In genomic region chr11:62705401-62705800, GRCh38 we compare ENCODE assay signal across 8 cellular contexts. TPM values are rescaled to one million over a fixed set of nuclear protein-coding genes. Genes with fewer than 3 reads are reported as not detected.
DNase-seq lines count a peak whose midpoint lies in the region; ATAC-seq and TF ChIP-seq lines count a peak whose summit lies in the region.

No MANE protein-coding gene starts in this region.

- no peak overlapping the region for H4K5ac ChIP-seq in IMR-90 (ENCODE audit: low read depth, low read length)

- H4K20me1 ChIP-seq in IMR-90 (ENCODE audit: insufficient read depth, low read length), result no peaks in the 10 kb centered on the region

- peak overlapping the region; percentile 91 for H2AK9ac ChIP-seq in IMR-90 (replicated peaks; ENCODE audit: low read depth, low read length, poor library complexity)

- TF ChIP-seq POLR2A in IMR-90 (IDR thresholded peaks at IDR 0.05; ENCODE audit: low read depth, low read length), result no peak
- no peak for TF ChIP-seq POLR2A in thyroid gland (IDR thresholded peaks at IDR 0.05)

- H3K79me1 ChIP-seq in IMR-90 (ENCODE audit: low read depth in 1 of 2, low read length in 2 of 2), result peaks cover 18 to 51% of the 10 kb centered on the region in 2 experiments

- peak overlapping the region; percentile 75; the same call in 1 of the 2 replicates for H3K56ac ChIP-seq in IMR-90 (ENCODE audit: extremely low read depth, insufficient read depth, low read length)

- 83% methylated on average over 1 of the region's 7 CpGs; no CpG with 5 or more reads in 1 of the 2 experiments for WGBS in IMR-90 (ENCODE audit: extremely low coverage in 2 of 2, insufficient read length in 1 of 2), 2 experiments
- 32 to 40% methylated on average over 7 of the region's 7 CpGs for WGBS in thyroid gland, 2 donors

- H3K4ac ChIP-seq in IMR-90 (ENCODE audit: low read depth, low read length), result peak overlapping the region; percentile 90

- no peak overlapping the region for H3K18ac ChIP-seq in IMR-90 (ENCODE audit: low read depth, low read length)

- peaks cover 8% of the 10 kb centered on the region for H3K4me1 ChIP-seq in BE2C
- peaks cover 16% of the 10 kb centered on the region for H3K4me1 ChIP-seq in IMR-90 (ENCODE audit: control insufficient read depth, insufficient read depth, low read length)
- H3K4me1 ChIP-seq in adipocyte (ENCODE audit: control insufficient read depth, insufficient read depth, low read length), result peaks cover 47% of the 10 kb centered on the region
- peaks cover 20 to 29% of the 10 kb centered on the region in 2 donors for H3K4me1 ChIP-seq in thyroid gland

- BruUV-seq in IMR-90 (replicated peaks; lab: Mats Ljungman, UMichigan), result no TSS peak

- peak overlapping the region; percentile 80; the same call in 1 of the 2 replicates for H2BK120ac ChIP-seq in IMR-90 (ENCODE audit: low read depth, low read length)

- H3K4me2 ChIP-seq in IMR-90 (ENCODE audit: low read depth, low read length), result peak overlapping the region; percentile 88

- POLR2A ChIA-PET in IMR-90 (lab: Charles Lee; ENCODE audit: unreplicated experiment), result interaction anchor here (0.5 to 1.1 kb wide), 2 partner anchors 21 to 603 kb away, joined by 3 to 11 read pairs; no protein-coding TSS in a partner anchor

- H3K4me3 ChIP-seq in BE2C (ENCODE audit: low read depth, low read length) (peak overlapping the region; percentile 74), IMR-90 (ENCODE audit: insufficient read depth, low read depth, low read length) (peak overlapping the region; percentile 55; the same call in 1 of the 2 replicates), adipocyte (ENCODE audit: low read length) (peak overlapping the region; percentile 84), kidney epithelial cell (ENCODE audit: low read depth, low read length) (peak overlapping the region; percentile 59), thyroid gland (replicated peaks in 1 of 3) (peak overlapping the region in 1 of 3 donors; percentile 64)

- H3K27ac ChIP-seq in IMR-90 (ENCODE audit: insufficient read depth, low read length) (peak overlapping the region; percentile 15), thyroid gland (peak overlapping the region in 2 of 3 donors; percentile 9 to 67)

- peak overlapping the region; percentile 98 for H2AFZ ChIP-seq in IMR-90 (replicated peaks; ENCODE audit: low read length, poor library complexity)

- dilution Hi-C loops in IMR-90 (cut with HindIII; ENCODE audit: low sequenced_read_pairs, unreplicated experiment), result no loop called here

- intact Hi-C loops in IMR-90 (cut with micrococcal nuclease) (no loop called here), thyroid gland (cut with DNase I) (no loop called here)

- H2BK5ac ChIP-seq in IMR-90 (ENCODE audit: low read depth, low read length, poor library complexity, severe bottlenecking), result peak overlapping the region; percentile 41

- H2AK5ac ChIP-seq in IMR-90 (ENCODE audit: low read depth, low read length), result peak overlapping the region; percentile 52

- no peak overlapping the region for H4K91ac ChIP-seq in IMR-90 (ENCODE audit: insufficient read depth, low read depth, low read length)

- H2BK20ac ChIP-seq in IMR-90 (ENCODE audit: low read depth, low read length), result no peak overlapping the region

- CTCF ChIA-PET in IMR-90 (lab: Yijun Ruan, JAX), result interaction anchor here (0.9 to 1.9 kb wide), 4 partner anchors 11 to 81 kb away, joined by 3 to 6 read pairs (median 4); partner anchors contain the start of gene LRRN4CL

- ATAC-seq in IMR-90 (ENCODE audit: low read depth), result no peak
- no peak for ATAC-seq in GM21381 (IDR thresholded peaks at IDR 0.05; ENCODE audit: unreplicated experiment)
- ATAC-seq in GM21717 (IDR thresholded peaks at IDR 0.05; ENCODE audit: unreplicated experiment), result no peak
- ATAC-seq in GM19463 (IDR thresholded peaks at IDR 0.05; ENCODE audit: unreplicated experiment), result no peak

- in situ Hi-C loops in IMR-90 (cut with MboI; ENCODE audit: low sequenced_read_pairs), result no loop called here

- H3K14ac ChIP-seq in IMR-90 (replicated peaks; ENCODE audit: low read depth, low read length), result peak overlapping the region; percentile 97

- H3K9me1 ChIP-seq in IMR-90 (ENCODE audit: insufficient read depth, low read length), result peaks cover 17% of the 10 kb centered on the region

- DNase-seq in BE2C, result peak; percentile 24
- no peak for DNase-seq in IMR-90
- no peak for DNase-seq in adipocyte (ENCODE audit: low read depth)
- DNase-seq in kidney epithelial cell (ENCODE audit: low read depth), result no peak
- peak in 1 of 2 donors; percentile 19 for DNase-seq in thyroid gland

- H3K9me3 ChIP-seq in BE2C (no peaks in the 10 kb centered on the region), IMR-90 (ENCODE audit: control insufficient read depth, insufficient read depth, low read length) (no peaks in the 10 kb centered on the region), adipocyte (ENCODE audit: control insufficient read depth, low read length) (no peaks in the 10 kb centered on the region), thyroid gland (no peaks in the 10 kb centered on the region)

- H3K27me3 ChIP-seq in BE2C (no peaks in the 10 kb centered on the region), IMR-90 (ENCODE audit: control insufficient read depth, insufficient read depth, low read length) (no peaks in the 10 kb centered on the region), adipocyte (replicated peaks; ENCODE audit: control insufficient read depth, insufficient read depth, low read length) (no peaks in the 10 kb centered on the region), kidney epithelial cell (ENCODE audit: control insufficient read depth, insufficient read depth, low read length) (no peaks in the 10 kb centered on the region), thyroid gland (no peaks in the 10 kb centered on the region)

- TF ChIP-seq RAD21 in IMR-90 (IDR thresholded peaks at IDR 0.05; ENCODE audit: low read length), result no peak

- H3K9ac ChIP-seq in IMR-90 (ENCODE audit: low read depth, low read length), result peak overlapping the region; percentile 79
- H3K9ac ChIP-seq in adipocyte (ENCODE audit: low read length), result peak overlapping the region; percentile 85

- H3K36me3 ChIP-seq in BE2C, result peaks cover 12% of the 10 kb centered on the region
- H3K36me3 ChIP-seq in IMR-90 (ENCODE audit: control insufficient read depth, insufficient read depth, low read length), result peaks cover 9% of the 10 kb centered on the region
- peaks cover 26% of the 10 kb centered on the region for H3K36me3 ChIP-seq in adipocyte (ENCODE audit: control insufficient read depth, insufficient read depth, low read length, severe bottlenecking)
- peaks cover 2% of the 10 kb centered on the region for H3K36me3 ChIP-seq in kidney epithelial cell (ENCODE audit: control insufficient read depth, insufficient read depth, low read length)
- no peaks in the 10 kb centered on the region for H3K36me3 ChIP-seq in thyroid gland

- peak overlapping the region; percentile 1 to 14; a peak in 2 of 4 replicates for H4K8ac ChIP-seq in IMR-90 (ENCODE audit: low read depth in 2 of 2, low read length in 2 of 2)

- H3K23ac ChIP-seq in IMR-90 (ENCODE audit: low read depth, low read length), result peak overlapping the region; percentile 99

- no peak for TF ChIP-seq CTCF in BE2C (IDR thresholded peaks at IDR 0.05; ENCODE audit: low read depth, low read length)
- no peak for TF ChIP-seq CTCF in IMR-90 (conservative IDR thresholded peaks at IDR 0.05; ENCODE audit: low read depth, low read length)
- TF ChIP-seq CTCF in kidney epithelial cell (IDR thresholded peaks at IDR 0.05; ENCODE audit: insufficient read depth, low read length, poor library complexity, severe bottlenecking), result peak; percentile 16
- no peak for TF ChIP-seq CTCF in thyroid gland (IDR thresholded peaks at IDR 0.05)

- H2BK15ac ChIP-seq in IMR-90 (ENCODE audit: low read depth, low read length), result 0 out of 3 replicates have a peak overlapping the region, but pooled peaks have one; percentile 8

TF ChIP-seq in IMR-90, 13 proteins besides CTCF, POLR2A, EP300 and RAD21 (continues in another document):
- no peak for TF ChIP-seq SMC3 (IDR thresholded peaks at IDR 0.05; ENCODE audit: low read depth, low read length)
- no peak for TF ChIP-seq FOS (IDR thresholded peaks at IDR 0.05; ENCODE audit: low read depth, low read length)

RNA-seq across cellular contexts. Expression of gene BSCL2, which starts 1.8 kb away (rescaled TPM):
- 159 TPM for polyA plus RNA-seq in BE2C (2012; ENCODE audit: insufficient read depth, insufficient read length, low read depth)
- 19.4 and 26.2 TPM in 2 replicates for total RNA-seq in IMR-90 (2012; rRNA removed)
- polyA plus RNA-seq in IMR-90 (2012; rRNA removed), result 46.0 and 47.1 TPM in 2 replicates
- 37.9 and 52.3 TPM in 2 replicates for polyA plus RNA-seq in IMR-90 (2012; cell fraction: cytosol; rRNA removed)
- 39.4 and 80.6 TPM in 2 replicates for polyA plus RNA-seq in IMR-90 (2012; cell fraction: nucleus; rRNA removed; ENCODE audit: low replicate concordance)
- total RNA-seq in kidney epithelial cell, result 45.2 and 56.1 TPM in 2 replicates
- total RNA-seq in thyroid gland, result 100 to 1,000 TPM in 2 of 4 donors, 10 to 100 TPM in 2; 54.9 to 153 (median 89.4) TPM

RNA-seq across cellular contexts. Expression of gene GNG3, which starts 2.1 kb away (rescaled TPM):
- polyA plus RNA-seq in BE2C (2012; ENCODE audit: insufficient read depth, insufficient read length, low read depth), result 15.1 TPM
- total RNA-seq in IMR-90 (2012; rRNA removed) (not detected in 2 replicates), kidney epithelial cell (not detected in 2 replicates), thyroid gland (not detected)
- not detected in 2 replicates for polyA plus RNA-seq in IMR-90 (2012; rRNA removed)
- 0.04 TPM in 1 of 2 replicates, not detected in the other for polyA plus RNA-seq in IMR-90 (2012; cell fraction: cytosol; rRNA removed)
- polyA plus RNA-seq in IMR-90 (2012; cell fraction: nucleus; rRNA removed; ENCODE audit: low replicate concordance), result 0.08 and 0.09 TPM in 2 replicates

RNA-seq across cellular contexts. Expression of gene LRRN4CL, which starts 16.1 kb away (rescaled TPM):
- polyA plus RNA-seq in BE2C (2012; ENCODE audit: insufficient read depth, insufficient read length, low read depth), result 0.73 TPM
- total RNA-seq in IMR-90 (2012; rRNA removed) (0.28 and 0.36 TPM in 2 replicates), kidney epithelial cell (0.25 TPM in 1 of 2 replicates, not detected in the other), thyroid gland (10 to 100 TPM in 2 of 4 donors, 1 to 10 TPM in 2; 2.5 to 18.3 (median 9.0) TPM)
- polyA plus RNA-seq in IMR-90 (2012; rRNA removed), result 0.84 and 1.1 TPM in 2 replicates
- polyA plus RNA-seq in IMR-90 (2012; cell fraction: cytosol; rRNA removed), result 1.00 and 2.5 TPM in 2 replicates
- 1.1 and 1.5 TPM in 2 replicates for polyA plus RNA-seq in IMR-90 (2012; cell fraction: nucleus; rRNA removed; ENCODE audit: low replicate concordance)

RNA-seq across cellular contexts. Expression of gene HNRNPUL2, which starts 21.9 kb away (rescaled TPM):
- polyA plus RNA-seq in BE2C (2012; ENCODE audit: insufficient read depth, insufficient read length, low read depth), result 53.3 TPM
- 3.9 and 5.0 TPM in 2 replicates for total RNA-seq in IMR-90 (2012; rRNA removed)
- polyA plus RNA-seq in IMR-90 (2012; rRNA removed), result 25.5 and 30.2 TPM in 2 replicates
- polyA plus RNA-seq in IMR-90 (2012; cell fraction: cytosol; rRNA removed), result 6.1 and 10.8 TPM in 2 replicates
- 5.3 and 17.3 TPM in 2 replicates for polyA plus RNA-seq in IMR-90 (2012; cell fraction: nucleus; rRNA removed; ENCODE audit: low replicate concordance)
- total RNA-seq in kidney epithelial cell, result 12.8 and 14.3 TPM in 2 replicates
- total RNA-seq in thyroid gland, result 10 to 100 TPM; 16.4 to 30.8 (median 21.5) TPM

RNA-seq across cellular contexts. Expression of gene TTC9C, which starts 22.9 kb away (rescaled TPM):
- polyA plus RNA-seq in BE2C (2012; ENCODE audit: insufficient read depth, insufficient read length, low read depth), result 13.4 TPM
- total RNA-seq in IMR-90 (2012; rRNA removed), result 37.1 and 45.5 TPM in 2 replicates
- polyA plus RNA-seq in IMR-90 (2012; rRNA removed), result 29.1 and 32.9 TPM in 2 replicates
- polyA plus RNA-seq in IMR-90 (2012; cell fraction: cytosol; rRNA removed), result 24.4 and 25.0 TPM in 2 replicates
- 13.9 and 30.1 TPM in 2 replicates for polyA plus RNA-seq in IMR-90 (2012; cell fraction: nucleus; rRNA removed; ENCODE audit: low replicate concordance)
- 37.5 and 38.6 TPM in 2 replicates for total RNA-seq in kidney epithelial cell
- 10 to 100 TPM; 21.3 to 29.3 (median 25.4) TPM for total RNA-seq in thyroid gland
